In the genomic region with DNA sequence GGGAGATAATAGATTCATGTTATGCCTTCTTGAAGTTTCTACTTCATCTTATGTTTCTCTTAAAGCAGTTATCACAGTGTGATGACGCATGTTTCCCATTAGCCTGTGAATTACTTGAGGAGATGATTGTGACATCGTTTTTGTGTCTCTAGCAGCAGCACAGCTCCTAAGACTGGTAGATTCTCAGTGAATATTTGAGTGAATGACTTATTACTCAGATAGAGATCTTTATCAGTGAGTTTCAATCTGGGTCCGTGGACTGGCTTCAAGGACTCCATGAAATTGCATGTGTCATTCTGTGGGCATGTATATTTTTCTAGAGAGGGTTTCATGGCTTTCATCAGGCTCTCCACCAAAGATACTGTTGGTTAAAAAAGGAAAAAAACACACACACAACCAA, we compare ENCODE assay signal across 9 cellular contexts. TPM values are rescaled to one million over a fixed set of nuclear protein-coding genes. Genes with fewer than 3 reads are reported as not detected.
A peak's percentile ranks its signal among the peaks of the same experiment; 100 is the strongest.
DNase-seq lines count a peak whose midpoint lies in the region; ATAC-seq lines count a peak whose summit lies in the region.
"Had no signal": no experiment of that assay in that cellular context is flagged by ENCODE, and none has a peak within 500 bp of the region (broad histone marks: within the 10 kb centered on the region; RNA-seq: fewer than 3 reads in every experiment).

No MANE protein-coding gene starts in this region.

- H3K9me3 ChIP-seq in SJCRH30 (replicated peaks) = no peaks in the 10 kb centered on the region
- no peaks in the 10 kb centered on the region for H3K9me3 ChIP-seq in effector memory CD4-positive, alpha-beta T cell (ENCODE audit: control insufficient read depth, low read length)

- H3K27ac ChIP-seq in SJCRH30 (peak overlapping the region; percentile 47; the same call in 1 of the 2 replicates), skin epidermis (peak overlapping the region in 18 of 21 experiments; percentile 9 to 84 (median 56))
- H3K27ac ChIP-seq in effector memory CD4-positive, alpha-beta T cell (ENCODE audit: insufficient read depth, low read length, poor library complexity, severe bottlenecking) = peak overlapping the region; percentile 52

- ATAC-seq in HG02870 (IDR thresholded peaks at IDR 0.05; ENCODE audit: unreplicated experiment) = no peak

- H3K27me3 ChIP-seq in SJCRH30 = no peaks in the 10 kb centered on the region
- no peaks in the 10 kb centered on the region for H3K27me3 ChIP-seq in effector memory CD4-positive, alpha-beta T cell (replicated peaks; ENCODE audit: control insufficient read depth, insufficient read depth, low read length, poor library complexity, severe bottlenecking)

- DNase-seq in GM03348 (ENCODE audit: low spot score) (peak; percentile 70), SJCRH30 (no peak), mesenteric fat pad (ENCODE audit: low spot score) (no peak), NCI-H345 treated with DMSO at 0.1 percent for 48 hours (lab: John Stamatoyannopoulos, UW; ENCODE audit: unreplicated experiment) (no peak), GM19240 (ENCODE audit: insufficient read length, low spot score) (no peak)
- DNase-seq in effector memory CD4-positive, alpha-beta T cell = no peak
- DNase-seq: NCI-H2107 had no signal

- H3K4me1 ChIP-seq in SJCRH30 = peaks cover 51% of the 10 kb centered on the region
- peaks cover 51% of the 10 kb centered on the region for H3K4me1 ChIP-seq in effector memory CD4-positive, alpha-beta T cell (ENCODE audit: control insufficient read depth, insufficient read depth, low read length, poor library complexity, severe bottlenecking)

- H3K36me3 ChIP-seq in SJCRH30 = no peaks in the 10 kb centered on the region
- H3K36me3 ChIP-seq in effector memory CD4-positive, alpha-beta T cell (ENCODE audit: control insufficient read depth, insufficient read depth, low read length) = peaks cover 5% of the 10 kb centered on the region

- H3K4me3 ChIP-seq in SJCRH30 (no peak overlapping the region), skin epidermis (no peak overlapping the region)
- no peak overlapping the region for H3K4me3 ChIP-seq in effector memory CD4-positive, alpha-beta T cell (ENCODE audit: insufficient read depth, low read depth, low read length, poor library complexity, severe bottlenecking)

RNA-seq across cellular contexts. Expression of a gene that starts 29.9 kb away (rescaled TPM):
- 1.6 and 1.8 TPM in 2 replicates for total RNA-seq in SJCRH30 (2014; rRNA removed; shearing (Covaris generic))
- total RNA-seq in mesenteric fat pad = 35.5 TPM

Comparison
In these comparisons a context has a peak if more than half of its experiments do, and no peak if none do; other contexts are left out.
1. RNA of a gene that starts 29.9 kb away (total RNA-seq): 35.5 TPM in mesenteric fat pad (single experiment); 1.6 to 1.8 TPM in SJCRH30; every median in the first group is over 10 times any median in the second.
2. Peak in every context shown above with its lines, with median percentiles within 50 percentile points of each other: H3K27ac ChIP-seq.